Comparison of ENCODE assay signal across 9 cellular contexts in the genomic region with DNA sequence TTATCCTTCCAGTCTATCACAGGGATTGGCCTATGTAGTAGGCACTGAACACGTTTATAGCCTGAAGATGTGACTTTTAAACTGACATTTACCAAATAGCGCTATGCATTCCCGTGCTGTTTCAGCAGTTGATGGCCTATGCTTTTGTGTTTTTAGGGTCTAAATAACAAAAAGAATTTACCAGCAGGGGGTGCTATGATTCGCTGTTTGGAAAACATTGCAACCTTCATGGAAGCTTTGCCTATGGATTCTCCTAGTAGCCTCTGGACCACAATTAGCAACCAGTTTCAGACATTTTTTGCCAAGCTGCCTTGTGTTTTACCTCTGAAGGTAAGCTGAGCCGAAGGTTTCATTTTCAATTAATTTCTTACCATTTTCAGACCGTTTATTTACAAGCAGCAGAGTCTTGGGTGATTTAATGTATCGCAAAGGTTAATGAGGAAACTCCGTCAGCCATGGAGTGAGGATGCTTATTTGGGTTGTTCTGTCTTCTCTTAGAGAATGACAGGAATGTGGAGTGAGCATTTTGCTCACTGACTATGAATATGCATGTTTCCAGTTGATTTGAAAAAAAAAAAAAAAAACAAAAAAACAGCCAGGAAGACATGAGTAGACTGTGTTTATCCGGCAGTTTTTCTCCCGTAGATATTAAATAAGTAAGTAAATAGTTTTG.
A peak's percentile ranks its signal among the peaks of the same experiment; 100 is the strongest.
DNase-seq lines count a peak whose midpoint lies in the region; ATAC-seq and TF ChIP-seq lines count a peak whose summit lies in the region.
"Had no signal": no experiment of that assay in that cellular context is flagged by ENCODE, and none has a peak within 500 bp of the region (broad histone marks: within the 10 kb centered on the region; RNA-seq: fewer than 3 reads in every experiment).

No MANE protein-coding gene starts in this region.

- H3K27ac ChIP-seq in SJCRH30, result no peak overlapping the region
- no peak overlapping the region for H3K27ac ChIP-seq in foreskin keratinocyte

- ATAC-seq in foreskin keratinocyte, result peak; percentile 53
- ATAC-seq in HG03565 (IDR thresholded peaks at IDR 0.05; ENCODE audit: unreplicated experiment), result no peak
- ATAC-seq in HG02623 (IDR thresholded peaks at IDR 0.05; ENCODE audit: unreplicated experiment), result no peak
- ATAC-seq: activated naive CD4-positive, alpha-beta T cell treated with anti-CD3 and anti-CD28 coated beads, Interleukin-2, amount 50 U/mL, for 72 hours had no signal

- H3K4me1 ChIP-seq in SJCRH30 (no peaks in the 10 kb centered on the region), foreskin keratinocyte (no peaks in the 10 kb centered on the region)

- DNase-seq in NOMO-1 (lab: John Stamatoyannopoulos, UW; ENCODE audit: unreplicated experiment in 2 of 2), result peak; percentile 6 to 37
- no peak for DNase-seq in NOMO-1 treated with dmso at 0.1 percent for 144 hours (lab: John Stamatoyannopoulos, UW; ENCODE audit: unreplicated experiment)
- DNase-seq in LoVo (ENCODE audit: low spot score), result peak; percentile 49
- DNase-seq in SJCRH30, result peak; percentile 11 to 71
- DNase-seq in foreskin keratinocyte, result peak; percentile 5 to 29
- DNase-seq in putamen (ENCODE audit: low spot score), result peak; percentile 83

- H3K9me3 ChIP-seq in SJCRH30 (replicated peaks), result no peaks in the 10 kb centered on the region

- no peak overlapping the region for H3K4me3 ChIP-seq in SJCRH30

- H3K27me3 ChIP-seq in SJCRH30 (no peaks in the 10 kb centered on the region), foreskin keratinocyte (no peaks in the 10 kb centered on the region)

- H3K36me3 ChIP-seq in SJCRH30, result no peaks in the 10 kb centered on the region

- TF ChIP-seq CTCF in foreskin keratinocyte (conservative IDR thresholded peaks at IDR 0.05), result peak; percentile 65
